15 cellular contexts compared by ENCODE assay signal in genomic region chr5:66661149-66661548, GRCh38.
DNase-seq lines count a peak whose midpoint lies in the region; ATAC-seq and TF ChIP-seq lines count a peak whose summit lies in the region.
"Had no signal": no experiment of that assay in that cellular context is flagged by ENCODE, and none has a peak within 500 bp of the region (broad histone marks: within the 10 kb centered on the region; RNA-seq: fewer than 3 reads in every experiment).

No MANE protein-coding gene starts in this region.

- no peak overlapping the region for H3K23ac ChIP-seq in IMR-90 (ENCODE audit: low read depth, low read length)

- H3K4me1 Mint-ChIP-seq in endodermal cell, result peaks cover 12% of the 10 kb centered on the region
- H3K4me1 Mint-ChIP-seq: activated B cell treated with CpG ODN at 0.5 μM for 24 hours; central memory CD8-positive, alpha-beta T cell had no signal

- H4K8ac ChIP-seq in IMR-90 (ENCODE audit: low read depth in 2 of 2, low read length in 2 of 2), result no peak overlapping the region

- 0 out of 2 replicates have a peak, but pooled peaks cover 1% of the 10 kb centered on the region for H3K4me1 ChIP-seq in IMR-90 (ENCODE audit: control insufficient read depth, insufficient read depth, low read length)
- no peaks in the 10 kb centered on the region for H3K4me1 ChIP-seq in colonic mucosa
- H3K4me1 ChIP-seq in mesodermal cell (ENCODE audit: control insufficient read depth, insufficient read depth, low read length, poor library complexity, severe bottlenecking), result no peaks in the 10 kb centered on the region
- peaks cover 8% of the 10 kb centered on the region for H3K4me1 ChIP-seq in endodermal cell (ENCODE audit: control insufficient read depth, insufficient read depth, low read length)
- H3K4me1 ChIP-seq in thyroid gland, result no peaks in the 10 kb centered on the region
- H3K4me1 ChIP-seq: BLaER1, SJCRH30 had no signal

- CTCF ChIA-PET in IMR-90 (lab: Yijun Ruan, JAX), result no interaction called here

- no peaks in the 10 kb centered on the region for H3K9me3 Mint-ChIP-seq in endodermal cell
- H3K9me3 Mint-ChIP-seq: central memory CD8-positive, alpha-beta T cell had no signal

- H3K27ac ChIP-seq in IMR-90 (ENCODE audit: insufficient read depth, low read length), result no peak overlapping the region
- no peak overlapping the region for H3K27ac ChIP-seq in colonic mucosa
- peak overlapping the region; percentile 17 for H3K27ac ChIP-seq in mesodermal cell (ENCODE audit: low read depth, low read length, severe bottlenecking)
- H3K27ac ChIP-seq in endodermal cell (ENCODE audit: low read depth, low read length), result no peak overlapping the region
- no peak overlapping the region for H3K27ac ChIP-seq in thyroid gland
- H3K27ac ChIP-seq: BLaER1, SJCRH30 had no signal

- ATAC-seq in IMR-90 (ENCODE audit: low read depth) (peak; percentile 62), GM21390 (IDR thresholded peaks at IDR 0.05; ENCODE audit: unreplicated experiment) (no peak), HG02973 (IDR thresholded peaks at IDR 0.05; ENCODE audit: unreplicated experiment) (no peak)
- ATAC-seq: activated T-cell treated with anti-CD3 and anti-CD28 coated beads, Interleukin-2, amount 50 U/mL, for 72 hours had no signal

- H3K27ac Mint-ChIP-seq in endodermal cell, result no peak overlapping the region
- H3K27ac Mint-ChIP-seq: activated B cell treated with CpG ODN at 0.5 μM for 24 hours; activated T-cell treated with anti-CD3 and anti-CD28 coated beads, Interleukin-2, amount 50 U/mL, for 72 hours had no signal

- DNase-seq in AG09309 (ENCODE audit: low read depth) (peak; percentile 14), IMR-90 (peak; percentile 9), colonic mucosa (peak; percentile 21), endodermal cell (no peak), thyroid gland (no peak)
- DNase-seq: activated B cell treated with CpG ODN at 0.5 μM for 24 hours; activated T-cell treated with anti-CD3 and anti-CD28 coated beads, Interleukin-2, amount 50 U/mL, for 72 hours; foreskin melanocyte; KG1; SJCRH30 had no signal

- H3K14ac ChIP-seq in IMR-90 (replicated peaks; ENCODE audit: low read depth, low read length), result no peak overlapping the region

- no peak overlapping the region for H3K4me2 ChIP-seq in IMR-90 (ENCODE audit: low read depth, low read length)
- H3K4me2 ChIP-seq: BLaER1 had no signal

- no peaks in the 10 kb centered on the region for H3K36me3 Mint-ChIP-seq in endodermal cell (ENCODE audit: low read depth)

- no peak overlapping the region for H2BK20ac ChIP-seq in IMR-90 (ENCODE audit: low read depth, low read length)

- H3K4me3 ChIP-seq in AG09309 (ENCODE audit: control insufficient read depth, low read depth, low read length), result no peak overlapping the region
- H3K4me3 ChIP-seq in IMR-90 (ENCODE audit: insufficient read depth, low read depth, low read length), result no peak overlapping the region
- no peak overlapping the region for H3K4me3 ChIP-seq in colonic mucosa
- no peak overlapping the region for H3K4me3 ChIP-seq in mesodermal cell (ENCODE audit: extremely low read depth, insufficient read depth, low read length, poor library complexity, severe bottlenecking)
- H3K4me3 ChIP-seq in endodermal cell (ENCODE audit: low read length), result no peak overlapping the region
- H3K4me3 ChIP-seq in thyroid gland (replicated peaks in 1 of 3), result no peak overlapping the region
- H3K4me3 ChIP-seq: BLaER1, SJCRH30 had no signal

- H3K9me1 ChIP-seq in IMR-90 (ENCODE audit: insufficient read depth, low read length), result no peaks in the 10 kb centered on the region; the same call in 1 of the 2 replicates

- no TSS peak for BruUV-seq in IMR-90 (replicated peaks; lab: Mats Ljungman, UMichigan)

- H4K20me1 ChIP-seq in IMR-90 (ENCODE audit: insufficient read depth, low read length), result no peaks in the 10 kb centered on the region
- H4K20me1 ChIP-seq: BLaER1 had no signal

- H3K79me1 ChIP-seq in IMR-90 (ENCODE audit: low read depth in 1 of 2, low read length in 2 of 2), result no peaks in the 10 kb centered on the region

- in situ Hi-C loops in IMR-90 (cut with MboI; ENCODE audit: low sequenced_read_pairs), result no loop called here

- H3K4ac ChIP-seq in IMR-90 (ENCODE audit: low read depth, low read length), result no peak overlapping the region

- H2BK120ac ChIP-seq in IMR-90 (ENCODE audit: low read depth, low read length), result no peak overlapping the region

- H2BK15ac ChIP-seq in IMR-90 (ENCODE audit: low read depth, low read length), result no peak overlapping the region

- H3K36me3 ChIP-seq in IMR-90 (ENCODE audit: control insufficient read depth, insufficient read depth, low read length) (no peaks in the 10 kb centered on the region), colonic mucosa (no peaks in the 10 kb centered on the region), mesodermal cell (ENCODE audit: control insufficient read depth, insufficient read depth, low read length) (no peaks in the 10 kb centered on the region), endodermal cell (ENCODE audit: control insufficient read depth, insufficient read depth, low read length) (no peaks in the 10 kb centered on the region), thyroid gland (no peaks in the 10 kb centered on the region)
- H3K36me3 ChIP-seq: BLaER1, SJCRH30 had no signal

- no peaks in the 10 kb centered on the region for H3K27me3 Mint-ChIP-seq in endodermal cell (ENCODE audit: insufficient read depth)

- no peak overlapping the region for H2AK9ac ChIP-seq in IMR-90 (replicated peaks; ENCODE audit: low read depth, low read length, poor library complexity)

- no peaks in the 10 kb centered on the region for H3K27me3 ChIP-seq in IMR-90 (ENCODE audit: control insufficient read depth, insufficient read depth, low read length)
- H3K27me3 ChIP-seq in colonic mucosa, result no peaks in the 10 kb centered on the region
- H3K27me3 ChIP-seq in endodermal cell (ENCODE audit: control insufficient read depth, insufficient read depth, low read length, poor library complexity, severe bottlenecking), result no peaks in the 10 kb centered on the region
- H3K27me3 ChIP-seq in thyroid gland, result no peaks in the 10 kb centered on the region
- H3K27me3 ChIP-seq: BLaER1, SJCRH30 had no signal

- H3K56ac ChIP-seq in IMR-90 (ENCODE audit: extremely low read depth, insufficient read depth, low read length), result no peak overlapping the region

- POLR2A ChIA-PET in IMR-90 (lab: Charles Lee; ENCODE audit: unreplicated experiment), result no interaction called here

- no CpG with 5 or more reads among the region's 3 CpGs for WGBS in IMR-90 (ENCODE audit: extremely low coverage in 2 of 2, insufficient read length in 1 of 2), 2 experiments
- 100% methylated on average over 1 of the region's 3 CpGs for WGBS in mesodermal cell (ENCODE audit: insufficient coverage in 2 of 2), 2 experiments
- 78 to 89% methylated on average over 3 of the region's 3 CpGs for WGBS in endodermal cell (ENCODE audit: insufficient coverage in 1 of 2, insufficient read length in 1 of 2), 2 experiments
- WGBS in thyroid gland, 2 donors, result 71 to 73% methylated on average over 3 of the region's 3 CpGs

- H3K18ac ChIP-seq in IMR-90 (ENCODE audit: low read depth, low read length), result no peak overlapping the region

- H4K91ac ChIP-seq in IMR-90 (ENCODE audit: insufficient read depth, low read depth, low read length), result no peak overlapping the region

- no peak overlapping the region for H2BK5ac ChIP-seq in IMR-90 (ENCODE audit: low read depth, low read length, poor library complexity, severe bottlenecking)

- no peak overlapping the region for H3K9ac ChIP-seq in IMR-90 (ENCODE audit: low read depth, low read length)
- H3K9ac ChIP-seq in colonic mucosa (ENCODE audit: low read depth in 2 of 2, low read length in 2 of 2), result no peak overlapping the region
- no peak overlapping the region for H3K9ac ChIP-seq in endodermal cell (ENCODE audit: extremely low read depth, low read length, poor library complexity, severe bottlenecking)
- H3K9ac ChIP-seq: BLaER1 had no signal

- TF ChIP-seq CTCF in AG09309 (IDR thresholded peaks at IDR 0.05; ENCODE audit: control insufficient read depth, insufficient read depth, low read depth, low read length, missing control alignments) (no peak), IMR-90 (conservative IDR thresholded peaks at IDR 0.05; ENCODE audit: low read depth, low read length) (no peak), colonic mucosa (IDR thresholded peaks at IDR 0.05) (no peak), endodermal cell (conservative IDR thresholded peaks at IDR 0.05) (no peak), thyroid gland (IDR thresholded peaks at IDR 0.05) (no peak)

- H4K5ac ChIP-seq in IMR-90 (ENCODE audit: low read depth, low read length), result no peak overlapping the region

- H3K9me3 ChIP-seq in IMR-90 (ENCODE audit: control insufficient read depth, insufficient read depth, low read length) (no peaks in the 10 kb centered on the region), colonic mucosa (no peaks in the 10 kb centered on the region), mesodermal cell (ENCODE audit: control insufficient read depth, low read length) (no peaks in the 10 kb centered on the region), endodermal cell (ENCODE audit: control insufficient read depth, low read length) (no peaks in the 10 kb centered on the region), thyroid gland (no peaks in the 10 kb centered on the region)
- H3K9me3 ChIP-seq: BLaER1, SJCRH30 had no signal

- intact Hi-C loops in IMR-90 (cut with micrococcal nuclease), result no loop called here
- intact Hi-C loops in colonic mucosa (cut with DNase I), result no loop called here
- intact Hi-C loops in thyroid gland (cut with DNase I), result no loop called here

- TF ChIP-seq POLR2A in IMR-90 (IDR thresholded peaks at IDR 0.05; ENCODE audit: low read depth, low read length) (no peak), thyroid gland (IDR thresholded peaks at IDR 0.05) (no peak)

- H2AFZ ChIP-seq in IMR-90 (replicated peaks; ENCODE audit: low read length, poor library complexity), result no peak overlapping the region

- no peak overlapping the region for H3K4me3 Mint-ChIP-seq in endodermal cell
- H3K4me3 Mint-ChIP-seq: activated B cell treated with CpG ODN at 0.5 μM for 24 hours; activated T-cell treated with anti-CD3 and anti-CD28 coated beads, Interleukin-2, amount 50 U/mL, for 72 hours; central memory CD8-positive, alpha-beta T cell had no signal

- TF ChIP-seq RAD21 in IMR-90 (IDR thresholded peaks at IDR 0.05; ENCODE audit: low read length), result no peak

- dilution Hi-C loops in IMR-90 (cut with HindIII; ENCODE audit: low sequenced_read_pairs, unreplicated experiment), result no loop called here

- no peak overlapping the region for H2AK5ac ChIP-seq in IMR-90 (ENCODE audit: low read depth, low read length)

TF ChIP-seq in IMR-90, 13 proteins besides CTCF, POLR2A, EP300 and RAD21 (continues in another document):
- TF ChIP-seq CEBPB (IDR thresholded peaks at IDR 0.05; ENCODE audit: low read depth, low read length) (no peak), RFX5 (IDR thresholded peaks at IDR 0.05; ENCODE audit: low read depth, low read length) (no peak), FOS (IDR thresholded peaks at IDR 0.05; ENCODE audit: low read depth, low read length) (no peak)

Comparison
In these comparisons a context has a peak if more than half of its experiments do, and no peak if none do; other contexts are left out.
1. DNase-seq: peak in AG09309 (single experiment), IMR-90 (single experiment) and colonic mucosa (single experiment); none in endodermal cell (single experiment) and thyroid gland (0 of 2).